ENCODE assay signal across 18 cellular contexts in the genomic region with DNA sequence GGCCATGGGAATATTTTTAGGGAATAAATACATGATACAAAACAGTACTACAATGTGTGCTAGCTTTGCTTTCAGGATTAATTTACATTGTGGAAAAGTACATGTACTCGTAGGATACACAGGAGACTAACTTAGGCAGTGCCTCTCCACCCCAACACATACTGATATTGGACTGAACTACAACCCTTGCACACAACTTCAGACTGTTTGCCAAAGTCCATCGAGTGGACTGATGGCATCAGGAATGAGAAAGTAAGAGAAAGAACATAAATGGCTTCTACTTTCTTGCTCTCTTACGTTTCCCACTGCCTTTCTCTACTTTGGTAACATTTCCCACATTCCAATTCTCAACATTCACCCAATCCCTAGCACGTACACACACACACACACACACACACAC.
DNase-seq lines count a peak whose midpoint lies in the region; ATAC-seq and TF ChIP-seq lines count a peak whose summit lies in the region.
"Had no signal": no experiment of that assay in that cellular context is flagged by ENCODE, and none has a peak within 500 bp of the region (broad histone marks: within the 10 kb centered on the region; RNA-seq: fewer than 3 reads in every experiment).

No MANE protein-coding gene starts in this region.

- H3K36me3 Mint-ChIP-seq in osteocyte (ENCODE audit: unreplicated experiment): peaks cover 12% of the 10 kb centered on the region
- H3K36me3 Mint-ChIP-seq: CD14-positive monocyte had no signal

- H3K4me1 Mint-ChIP-seq in osteocyte (ENCODE audit: unreplicated experiment): peaks cover 22% of the 10 kb centered on the region

- WGBS in heart left ventricle, 4 donors: 60 to 74% (median 64%) methylated on average over 4 of the region's 4 CpGs

- no peak for TF ChIP-seq CTCF in heart left ventricle (IDR thresholded peaks at IDR 0.05)
- no peak for TF ChIP-seq CTCF in right atrium auricular region (IDR thresholded peaks at IDR 0.05)
- TF ChIP-seq CTCF in osteocyte (IDR thresholded peaks at IDR 0.05): no peak
- no peak for TF ChIP-seq CTCF in thoracic aorta (IDR thresholded peaks at IDR 0.05)

- H3K9me3 Mint-ChIP-seq in osteocyte (ENCODE audit: unreplicated experiment): peaks cover 9% of the 10 kb centered on the region
- H3K9me3 Mint-ChIP-seq: HFFc6 had no signal

- ATAC-seq in heart left ventricle: no peak
- no peak for ATAC-seq in left cardiac atrium
- ATAC-seq in thoracic aorta (ENCODE audit: insufficient number of reproducible peaks, low FRiP score, low read depth): no peak

- H3K4me3 ChIP-seq in heart left ventricle: no peak overlapping the region
- H3K4me3 ChIP-seq in right atrium auricular region: no peak overlapping the region
- no peak overlapping the region for H3K4me3 ChIP-seq in thoracic aorta

- H3K4me1 ChIP-seq in heart left ventricle: peaks cover 0 to 57% (median 18%) of the 10 kb centered on the region in 12 donors
- peaks cover 0 to 18% of the 10 kb centered on the region in 2 donors for H3K4me1 ChIP-seq in right atrium auricular region
- peaks cover 5 to 27% of the 10 kb centered on the region in 2 donors for H3K4me1 ChIP-seq in thoracic aorta (ENCODE audit: control insufficient read depth in 1 of 2, low read depth in 2 of 2)

- H3K27me3 ChIP-seq in heart left ventricle: no peaks in the 10 kb centered on the region
- H3K27me3 ChIP-seq in right atrium auricular region: no peaks in the 10 kb centered on the region
- H3K27me3 ChIP-seq in thoracic aorta (replicated peaks; ENCODE audit: insufficient read depth): no peaks in the 10 kb centered on the region

- peak overlapping the region; percentile 29 for H3K27ac Mint-ChIP-seq in osteocyte (ENCODE audit: unreplicated experiment)

- DNase-seq in heart left ventricle (no peak), left cardiac atrium (no peak), right atrium auricular region (ENCODE audit: low spot score) (no peak), osteocyte (ENCODE audit: extremely low spot score, unreplicated experiment) (no peak), thoracic aorta (ENCODE audit: low spot score) (no peak), NCI-H2081 (lab: John Stamatoyannopoulos, UW) (no peak), erythroblast (lab: John Stamatoyannopoulos, UW) (no peak)
- no peak for DNase-seq in activated effector memory CD4-positive, alpha-beta T cell treated with Interleukin-2 at 50 U/mL for 16 hours
- DNase-seq: 8988T, DMS79, HFFc6, KBM-7, NCI-H1105 treated with DMSO at 0.1 percent for 48 hours, NCI-H1694, NCI-H510A treated with DMSO at 0.1 percent for 48 hours, NCI-H82, OCI-M1 had no signal

- peak overlapping the region; percentile 60 to 88 (median 77) for H3K27ac ChIP-seq in heart left ventricle
- peak overlapping the region; percentile 43 to 83 for H3K27ac ChIP-seq in right atrium auricular region
- peak overlapping the region; percentile 60 for H3K27ac ChIP-seq in thoracic aorta

- H3K27me3 Mint-ChIP-seq in osteocyte (ENCODE audit: unreplicated experiment): no peaks in the 10 kb centered on the region

- intact Hi-C loops in heart left ventricle (cut with DNase I): no loop called here
- intact Hi-C loops in left cardiac atrium (cut with DNase I): no loop called here

- TF ChIP-seq POLR2A in heart left ventricle (IDR thresholded peaks at IDR 0.05): no peak
- TF ChIP-seq POLR2A in erythroblast (IDR thresholded peaks at IDR 0.05; ENCODE audit: low read length): no peak

- no peaks in the 10 kb centered on the region for H3K36me3 ChIP-seq in heart left ventricle
- H3K36me3 ChIP-seq in right atrium auricular region: no peaks in the 10 kb centered on the region
- H3K36me3 ChIP-seq in thoracic aorta: no peaks in the 10 kb centered on the region

- H3K9me3 ChIP-seq in heart left ventricle: no peaks in the 10 kb centered on the region
- no peaks in the 10 kb centered on the region for H3K9me3 ChIP-seq in right atrium auricular region
- no peaks in the 10 kb centered on the region for H3K9me3 ChIP-seq in thoracic aorta

- no peak overlapping the region for H3K4me3 Mint-ChIP-seq in osteocyte (ENCODE audit: unreplicated experiment)
- H3K4me3 Mint-ChIP-seq: CD14-positive monocyte, HFFc6 had no signal
